ENCODE assay signal across 25 cellular contexts in genomic region chr10:60207894-60208293, GRCh38.
"Had no signal": no experiment of that assay in that cellular context is flagged by ENCODE, and none has a peak within 500 bp of the region (broad histone marks: within the 10 kb centered on the region; RNA-seq: fewer than 3 reads in every experiment).

No MANE protein-coding gene starts in this region.

- H3K79me2 ChIP-seq: hepatocyte had no signal

- H2AFZ ChIP-seq: hepatocyte, parathyroid adenoma had no signal

- H3K4me1 ChIP-seq: colonic mucosa, esophagus muscularis mucosa, foreskin keratinocyte, gastroesophageal sphincter, left lung, testis, upper lobe of left lung, uterus had no signal

- H3K9me3 ChIP-seq: colonic mucosa, left lung, mucosa of descending colon, testis, tibial artery, upper lobe of left lung, uterus had no signal

- H3K36me3 ChIP-seq: colonic mucosa, gastroesophageal sphincter, left lung, tibial artery, upper lobe of left lung, uterus had no signal

- H3K27ac ChIP-seq: colonic mucosa, esophagus muscularis mucosa, foreskin keratinocyte, gastroesophageal sphincter, heart left ventricle, hepatocyte, left lung, parathyroid adenoma, skin epidermis, testis, tibial artery, upper lobe of left lung, uterus had no signal

- H3K4me2 ChIP-seq: hepatocyte had no signal

- DNase-seq: colonic mucosa; dermis blood vessel endothelial cell; effector memory CD4-positive, alpha-beta T cell; heart left ventricle; kidney; left lung; mesenchymal stem cell; mucosa of descending colon; naive B cell; right cardiac atrium; spleen; stimulated activated CD4-positive, alpha-beta T cell treated with anti-CD3 and anti-CD28 coated beads, Interleukin-4, amount 100 ng/mL, for 4 hours; stimulated activated naive CD8-positive, alpha-beta T cell treated with anti-CD3 and anti-CD28 coated beads, Interleukin-15, Interleukin-2, amounts not matched to agents 100 U/mL and 50 U/mL, for 24 hours; testis; tibial artery; upper lobe of left lung; uterus had no signal

- H3K27me3 ChIP-seq: colonic mucosa, esophagus muscularis mucosa, foreskin keratinocyte, gastroesophageal sphincter, heart left ventricle, hepatocyte, left lung, spleen, testis, tibial artery, upper lobe of left lung, uterus had no signal

- ATAC-seq: gastroesophageal sphincter; natural killer cell treated with Interleukin-12 subunit alpha and Interleukin-12 subunit beta and Interleukin-15 and Interleukin-18, amount 100 ng/mL, for 72 hours; stimulated activated memory B cell treated with anti-CD40 and anti-IgM and Interleukin-4, amounts not matched to agents 10 μg/mL and 1 μg/mL and 100 μg/mL, for 72 hours; stimulated activated naive CD8-positive, alpha-beta T cell treated with anti-CD3 and anti-CD28 coated beads, Interleukin-15, Interleukin-2, amounts not matched to agents 100 U/mL and 50 U/mL, for 24 hours had no signal

- H3K4me3 ChIP-seq: colonic mucosa, esophagus muscularis mucosa, gastroesophageal sphincter, heart left ventricle, hepatocyte, left lung, mucosa of descending colon, skin epidermis, spleen, testis, tibial artery, upper lobe of left lung, uterus had no signal

- H3K9ac ChIP-seq: parathyroid adenoma had no signal
